18 cellular contexts compared by ENCODE assay signal in the genomic region with DNA sequence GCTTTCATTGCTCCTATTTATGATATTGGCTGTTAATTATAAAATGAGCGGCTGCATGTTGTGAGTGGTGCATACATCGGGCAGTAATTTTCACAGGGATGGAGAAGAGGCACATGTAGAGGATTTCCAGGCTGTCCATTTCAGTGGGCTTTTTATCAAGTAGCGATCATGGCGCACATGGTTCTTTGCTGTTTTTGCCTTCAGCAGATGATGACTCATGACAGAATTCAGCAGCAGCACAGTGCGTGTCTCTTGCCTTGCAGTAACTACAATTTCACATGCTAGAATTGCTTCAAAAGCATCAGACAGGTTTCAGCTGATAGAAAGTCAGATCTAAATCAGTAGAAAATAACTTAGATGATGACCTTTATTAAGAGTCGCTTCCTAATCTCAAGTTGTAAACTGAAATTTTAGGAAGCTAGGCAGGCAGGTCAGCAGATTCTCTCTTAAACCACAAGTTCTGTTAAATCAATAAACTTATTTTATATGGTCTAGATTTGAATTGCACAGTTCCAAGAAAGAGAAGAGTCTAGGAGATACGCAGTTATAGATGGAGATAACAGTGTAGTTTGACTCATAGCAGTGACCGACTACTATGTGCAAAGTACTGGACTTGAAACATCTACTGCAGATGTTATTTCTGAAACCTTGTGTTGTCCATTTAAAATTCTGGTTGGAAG. TPM values are rescaled to one million over a fixed set of nuclear protein-coding genes. Genes with fewer than 3 reads are reported as not detected.
DNase-seq lines count a peak whose midpoint lies in the region; ATAC-seq, FAIRE-seq and TF ChIP-seq lines count a peak whose summit lies in the region.
"Had no signal": no experiment of that assay in that cellular context is flagged by ENCODE, and none has a peak within 500 bp of the region (broad histone marks: within the 10 kb centered on the region; RNA-seq: fewer than 3 reads in every experiment).

No MANE protein-coding gene starts in this region.

- H3K4me3 ChIP-seq in astrocyte (ENCODE audit: insufficient read depth, low read depth, low read length) = no peak overlapping the region
- no peak overlapping the region for H3K4me3 ChIP-seq in thoracic aorta
- no peak overlapping the region for H3K4me3 ChIP-seq in thyroid gland (replicated peaks in 1 of 3)
- H3K4me3 ChIP-seq: body of pancreas, mucosa of descending colon had no signal

- ATAC-seq in thoracic aorta (ENCODE audit: insufficient number of reproducible peaks, low FRiP score, low read depth) (no peak), HG02610 (IDR thresholded peaks at IDR 0.05; ENCODE audit: unreplicated experiment) (no peak)
- ATAC-seq: body of pancreas; effector memory CD8-positive, alpha-beta T cell; mucosa of descending colon; stimulated activated memory B cell treated with anti-CD40 and anti-IgM and Interleukin-4, amounts not matched to agents 10 μg/mL and 1 μg/mL and 100 μg/mL, for 72 hours had no signal

- H3K9me3 Mint-ChIP-seq in HFFc6 (no peaks in the 10 kb centered on the region), astrocyte (ENCODE audit: unreplicated experiment) (peaks cover 2% of the 10 kb centered on the region)
- H3K9me3 Mint-ChIP-seq in activated CD4-positive, alpha-beta T cell treated with anti-CD3 and anti-CD28 coated beads, Interleukin-2, amount 10 ng/mL, durations not matched to agents 7 days and 5 days = no peaks in the 10 kb centered on the region
- H3K9me3 Mint-ChIP-seq: activated B cell treated with CpG ODN at 0.5 μM for 24 hours; CD8-positive, alpha-beta memory T cell; effector memory CD8-positive, alpha-beta T cell; stimulated activated memory B cell treated with anti-CD40 and anti-IgM and Interleukin-4, amounts not matched to agents 10 μg/mL and 1 μg/mL and 100 μg/mL, for 72 hours had no signal

- peaks cover 36% of the 10 kb centered on the region for H3K4me1 ChIP-seq in astrocyte (ENCODE audit: insufficient read depth, low read length)
- peaks cover 41 to 72% of the 10 kb centered on the region in 2 donors for H3K4me1 ChIP-seq in thoracic aorta (ENCODE audit: control insufficient read depth in 1 of 2, low read depth in 2 of 2)
- H3K4me1 ChIP-seq in thyroid gland = peaks cover 24 to 31% of the 10 kb centered on the region in 2 donors

- FAIRE-seq in astrocyte (lab: Jason Lieb, UNC) = peak; percentile 47

- no peak for TF ChIP-seq POLR2A in thyroid gland (IDR thresholded peaks at IDR 0.05)

- DNase-seq in HFFc6 (peak; percentile 77), astrocyte (ENCODE audit: low read depth) (peak; percentile 84), fibroblast of the conjunctiva (ENCODE audit: low read depth) (peak; percentile 8), thoracic aorta (ENCODE audit: low spot score) (no peak), thyroid gland (no peak)
- DNase-seq in activated CD4-positive, alpha-beta T cell treated with anti-CD3 and anti-CD28 coated beads, Interleukin-2, amount 10 ng/mL, durations not matched to agents 7 days and 5 days = no peak
- DNase-seq: activated B cell treated with CpG ODN at 0.5 μM for 24 hours; activated gamma-delta T cell; body of pancreas; CD8-positive, alpha-beta memory T cell; effector memory CD8-positive, alpha-beta T cell; kidney glomerular epithelial cell; mucosa of descending colon; NCI-H187; NCI-H524; occipital lobe had no signal

- intact Hi-C loops in thyroid gland (cut with DNase I) = no loop called here

- POLR2A ChIA-PET in activated CD4-positive, alpha-beta T cell treated with anti-CD3 and anti-CD28 coated beads, Interleukin-2, amount 10 ng/mL, durations not matched to agents 7 days and 5 days (lab: Charles Lee) = no interaction called here

- H3K27ac ChIP-seq in astrocyte (ENCODE audit: low read depth, low read length) (peak overlapping the region; percentile 94), thoracic aorta (peak overlapping the region; percentile 90 to 93), thyroid gland (no peak overlapping the region)
- H3K27ac ChIP-seq: body of pancreas had no signal

- no peak for TF ChIP-seq CTCF in HFFc6 (IDR thresholded peaks at IDR 0.05)
- TF ChIP-seq CTCF in astrocyte (IDR thresholded peaks at IDR 0.05; ENCODE audit: insufficient read depth, low read depth, low read length) = no peak
- TF ChIP-seq CTCF in thoracic aorta (IDR thresholded peaks at IDR 0.05) = no peak
- no peak for TF ChIP-seq CTCF in thyroid gland (IDR thresholded peaks at IDR 0.05)

- no peaks in the 10 kb centered on the region for H3K79me2 ChIP-seq in astrocyte (ENCODE audit: insufficient read depth, low read length)

- H3K27me3 Mint-ChIP-seq in HFFc6 (ENCODE audit: insufficient read depth) (no peaks in the 10 kb centered on the region), astrocyte (ENCODE audit: low read depth, unreplicated experiment) (no peaks in the 10 kb centered on the region)
- H3K27me3 Mint-ChIP-seq in activated CD4-positive, alpha-beta T cell treated with anti-CD3 and anti-CD28 coated beads, Interleukin-2, amount 10 ng/mL, durations not matched to agents 7 days and 5 days = no peaks in the 10 kb centered on the region
- H3K27me3 Mint-ChIP-seq: activated B cell treated with CpG ODN at 0.5 μM for 24 hours; CD8-positive, alpha-beta memory T cell; effector memory CD8-positive, alpha-beta T cell; stimulated activated memory B cell treated with anti-CD40 and anti-IgM and Interleukin-4, amounts not matched to agents 10 μg/mL and 1 μg/mL and 100 μg/mL, for 72 hours had no signal

- H3K27me3 ChIP-seq in astrocyte (ENCODE audit: insufficient read depth, low read length) (no peaks in the 10 kb centered on the region), thoracic aorta (replicated peaks; ENCODE audit: insufficient read depth) (no peaks in the 10 kb centered on the region), thyroid gland (no peaks in the 10 kb centered on the region)
- H3K27me3 ChIP-seq: body of pancreas had no signal

- no peaks in the 10 kb centered on the region for H4K20me1 ChIP-seq in astrocyte (ENCODE audit: insufficient read depth, low read length)

- H3K4me1 Mint-ChIP-seq in HFFc6 (ENCODE audit: low read depth) (peaks cover 55% of the 10 kb centered on the region), astrocyte (ENCODE audit: low read depth, unreplicated experiment) (peaks cover 27% of the 10 kb centered on the region)
- no peaks in the 10 kb centered on the region for H3K4me1 Mint-ChIP-seq in activated CD4-positive, alpha-beta T cell treated with anti-CD3 and anti-CD28 coated beads, Interleukin-2, amount 10 ng/mL, durations not matched to agents 7 days and 5 days
- H3K4me1 Mint-ChIP-seq: CD8-positive, alpha-beta memory T cell; stimulated activated memory B cell treated with anti-CD40 and anti-IgM and Interleukin-4, amounts not matched to agents 10 μg/mL and 1 μg/mL and 100 μg/mL, for 72 hours had no signal

- WGBS in thyroid gland, 2 donors = 97 to 99% methylated on average over 8 of the region's 8 CpGs

- H3K27ac Mint-ChIP-seq in HFFc6 (peak overlapping the region; percentile 82), astrocyte (ENCODE audit: unreplicated experiment) (peak overlapping the region; percentile 87)
- no peak overlapping the region for H3K27ac Mint-ChIP-seq in activated CD4-positive, alpha-beta T cell treated with anti-CD3 and anti-CD28 coated beads, Interleukin-2, amount 10 ng/mL, durations not matched to agents 7 days and 5 days
- H3K27ac Mint-ChIP-seq: activated B cell treated with CpG ODN at 0.5 μM for 24 hours; effector memory CD8-positive, alpha-beta T cell; stimulated activated memory B cell treated with anti-CD40 and anti-IgM and Interleukin-4, amounts not matched to agents 10 μg/mL and 1 μg/mL and 100 μg/mL, for 72 hours had no signal

- H3K4me3 Mint-ChIP-seq in HFFc6 (peak overlapping the region; percentile 71), astrocyte (ENCODE audit: unreplicated experiment) (no peak overlapping the region)
- H3K4me3 Mint-ChIP-seq in activated CD4-positive, alpha-beta T cell treated with anti-CD3 and anti-CD28 coated beads, Interleukin-2, amount 10 ng/mL, durations not matched to agents 7 days and 5 days = no peak overlapping the region
- H3K4me3 Mint-ChIP-seq: activated B cell treated with CpG ODN at 0.5 μM for 24 hours; CD8-positive, alpha-beta memory T cell; effector memory CD8-positive, alpha-beta T cell; stimulated activated memory B cell treated with anti-CD40 and anti-IgM and Interleukin-4, amounts not matched to agents 10 μg/mL and 1 μg/mL and 100 μg/mL, for 72 hours had no signal

- H3K36me3 ChIP-seq in astrocyte (ENCODE audit: insufficient read depth, low read length) = peaks cover 5% of the 10 kb centered on the region
- H3K36me3 ChIP-seq in thoracic aorta = no peaks in the 10 kb centered on the region
- no peaks in the 10 kb centered on the region for H3K36me3 ChIP-seq in thyroid gland

- CTCF ChIA-PET in activated CD4-positive, alpha-beta T cell treated with anti-CD3 and anti-CD28 coated beads, Interleukin-2, amount 10 ng/mL, durations not matched to agents 7 days and 5 days (lab: Charles Lee) = no interaction called here

- H3K9me3 ChIP-seq in astrocyte (ENCODE audit: insufficient read depth, low read depth, low read length) (no peaks in the 10 kb centered on the region), thoracic aorta (no peaks in the 10 kb centered on the region), thyroid gland (no peaks in the 10 kb centered on the region)
- H3K9me3 ChIP-seq: body of pancreas, mucosa of descending colon had no signal

- peaks cover 14% of the 10 kb centered on the region for H3K36me3 Mint-ChIP-seq in HFFc6 (ENCODE audit: low read depth)
- peaks cover 3% of the 10 kb centered on the region for H3K36me3 Mint-ChIP-seq in astrocyte (ENCODE audit: low read depth, unreplicated experiment)
- H3K36me3 Mint-ChIP-seq in activated CD4-positive, alpha-beta T cell treated with anti-CD3 and anti-CD28 coated beads, Interleukin-2, amount 10 ng/mL, durations not matched to agents 7 days and 5 days (ENCODE audit: low read depth) = peaks cover 9% of the 10 kb centered on the region

- no peak overlapping the region for H2AFZ ChIP-seq in astrocyte (ENCODE audit: low read depth, low read length)

- peak overlapping the region; percentile 53 for H3K4me2 ChIP-seq in astrocyte (ENCODE audit: low read length)

- peak overlapping the region; percentile 65 for H3K9ac ChIP-seq in astrocyte (ENCODE audit: low read length)

RNA-seq across cellular contexts. Expression of a gene that starts 35.8 kb away (rescaled TPM):
- under 1 TPM; 0.13 to 0.47 (median 0.24) TPM for total RNA-seq in HFFc6 (2021; fragmentation: NEBNext Ultra II Directional; extraction: Animal tissue kit (Norgen Biotek cat#: 25700))
- 0.26 and 0.27 TPM in 2 replicates for total RNA-seq in astrocyte
- 1 to 10 TPM; 4.4 to 7.6 TPM for total RNA-seq in thoracic aorta
- under 1 TPM; 0.73 to 0.79 TPM for total RNA-seq in activated CD4-positive, alpha-beta T cell treated with anti-CD3 and anti-CD28 coated beads, Interleukin-2, amount 10 ng/mL, durations not matched to agents 7 days and 5 days
- 1 to 10 TPM; 1.4 to 3.1 (median 2.3) TPM for total RNA-seq in thyroid gland

RNA-seq across cellular contexts. Expression of a gene that starts 36.7 kb away (rescaled TPM):
- 10 to 100 TPM in 1 of 6 experiments, 1 to 10 TPM in 5; 3.1 to 11.4 (median 4.1) TPM for total RNA-seq in HFFc6 (2021; fragmentation: NEBNext Ultra II Directional; extraction: Animal tissue kit (Norgen Biotek cat#: 25700))
- total RNA-seq in astrocyte = 6.1 and 7.9 TPM in 2 replicates
- 10 to 100 TPM; 15.7 to 24.2 TPM for total RNA-seq in thoracic aorta
- 10 to 100 TPM; 12.0 to 12.8 TPM for total RNA-seq in activated CD4-positive, alpha-beta T cell treated with anti-CD3 and anti-CD28 coated beads, Interleukin-2, amount 10 ng/mL, durations not matched to agents 7 days and 5 days
- total RNA-seq in thyroid gland = 10 to 100 TPM in 2 of 4 donors, 1 to 10 TPM in 2; 3.8 to 17.1 (median 9.8) TPM

Comparison
In these comparisons a context has a peak if more than half of its experiments do, and no peak if none do; other contexts are left out.
1. DNase-seq: peak in HFFc6 (single experiment), astrocyte (single experiment) and fibroblast of the conjunctiva (single experiment); none in thoracic aorta (single experiment), activated CD4-positive, alpha-beta T cell treated with anti-CD3 and anti-CD28 coated beads, Interleukin-2, amount 10 ng/mL, durations not matched to agents 7 days and 5 days (single experiment) and thyroid gland (0 of 2).
2. H3K27ac ChIP-seq: peak in astrocyte (single experiment) and thoracic aorta (2 of 2); none in thyroid gland (0 of 3).